In the genomic region with DNA sequence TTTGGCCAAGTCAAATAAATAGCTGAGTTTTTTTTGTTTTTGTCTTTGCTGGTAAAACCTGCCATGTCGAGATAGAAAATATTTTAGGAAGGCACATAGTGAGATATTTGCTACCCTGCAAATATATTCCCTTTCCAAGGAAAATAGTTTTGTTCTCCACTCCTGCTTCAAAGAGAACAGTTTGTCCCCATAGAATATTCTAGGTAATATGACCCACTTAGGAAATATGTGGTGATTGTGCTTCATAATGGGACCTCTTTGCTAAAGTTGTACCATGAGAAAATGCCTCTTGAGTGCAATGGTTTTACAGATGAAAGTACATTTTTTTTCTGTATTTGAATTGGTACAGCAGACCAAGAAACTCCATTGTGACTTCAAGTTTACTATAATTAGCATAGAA, we compare ENCODE assay signal across 36 cellular contexts. TPM values are rescaled to one million over a fixed set of nuclear protein-coding genes. Genes with fewer than 3 reads are reported as not detected.
A peak's percentile ranks its signal among the peaks of the same experiment; 100 is the strongest.
DNase-seq lines count a peak whose midpoint lies in the region; ATAC-seq, FAIRE-seq and TF ChIP-seq lines count a peak whose summit lies in the region.
"Had no signal": no experiment of that assay in that cellular context is flagged by ENCODE, and none has a peak within 500 bp of the region (broad histone marks: within the 10 kb centered on the region; RNA-seq: fewer than 3 reads in every experiment).

No MANE protein-coding gene starts in this region.

- CTCF ChIA-PET in SK-N-SH (lab: Yijun Ruan, JAX), result interaction anchor here (0.8 to 1.0 kb wide), 4 partner anchors 8 to 125 kb away, joined by 3 to 4 read pairs (median 4); no protein-coding TSS in a partner anchor

- no peaks in the 10 kb centered on the region for H3K79me2 ChIP-seq in SK-N-SH (ENCODE audit: insufficient read depth)
- H3K79me2 ChIP-seq: parathyroid adenoma had no signal

- no peak for TF ChIP-seq EP300 in SK-N-SH (IDR thresholded peaks at IDR 0.05; ENCODE audit: borderline replicate concordance in 1 of 2, low read depth in 1 of 2, low read length in 1 of 2)

- POLR2A ChIA-PET in SK-N-SH (lab: Yijun Ruan, JAX), result no interaction called here

- intact Hi-C loops in breast epithelium (cut with DNase I; ENCODE audit: low total_unique reads), result no loop called here

- TF ChIP-seq CTCF in breast epithelium (IDR thresholded peaks at IDR 0.05) (no peak), SK-N-SH (IDR thresholded peaks at IDR 0.05) (no peak)

- H3K36me3 ChIP-seq in breast epithelium, result no peaks in the 10 kb centered on the region
- no peaks in the 10 kb centered on the region for H3K36me3 ChIP-seq in SK-N-SH (replicated peaks in 1 of 2; ENCODE audit: control insufficient read depth in 1 of 2, insufficient read depth in 2 of 2, low read length in 1 of 2)
- H3K36me3 ChIP-seq: MG63, right lobe of liver, SJSA1 had no signal

- ATAC-seq in GM21576 (IDR thresholded peaks at IDR 0.05; ENCODE audit: unreplicated experiment), result no peak
- ATAC-seq: activated CD4-positive, CD25-positive, alpha-beta regulatory T cell treated with anti-CD3 and anti-CD28 coated beads, Interleukin-2, amount 50 U/mL, for 24 hours; activated T-helper 17 cell treated with anti-CD3 and anti-CD28 coated beads, Interleukin-2, amount 50 U/mL, for 72 hours; K562; right lobe of liver had no signal

- no peak overlapping the region for H3K9ac ChIP-seq in SK-N-SH
- H3K9ac ChIP-seq: parathyroid adenoma had no signal

- no peaks in the 10 kb centered on the region for H3K9me2 ChIP-seq in SK-N-SH

- DNase-seq in GM12892 (ENCODE audit: insufficient read length) (no peak), breast epithelium (ENCODE audit: low spot score in 2 of 2) (no peak), substantia nigra (lab: John Stamatoyannopoulos, UW) (no peak), SK-N-DZ (ENCODE audit: low spot score) (no peak), SK-N-SH (no peak)
- no peak for DNase-seq in activated CD4-positive, alpha-beta T cell treated with anti-CD3 and anti-CD28 coated beads, Interleukin-2, amount 50 U/mL, for 4 hours
- DNase-seq: activated CD4-positive, alpha-beta memory T cell treated with anti-CD3 and anti-CD28 coated beads, Interleukin-2, amount 10 ng/mL, durations not matched to agents 7 days and 5 days; activated CD8-positive, alpha-beta memory T cell treated with anti-CD3 and anti-CD28 coated beads, Interleukin-2, amount 50 U/mL, for 48 hours; activated naive CD4-positive, alpha-beta T cell treated with anti-CD3 and anti-CD28 coated beads, Interleukin-2, amount 50 U/mL, for 16 hours; anterior cingulate cortex; C1 segment of cervical spinal cord; Caco-2; central memory CD4-positive, alpha-beta T cell; DMS79; GF-D8; H7; MG63; NCI-H1105 treated with DMSO at 0.1 percent for 48 hours; NCI-H2029; NCI-H2227 treated with DMSO at 0.1 percent for 48 hours; NCI-H748 treated with DMSO at 0.1 percent for 48 hours; right lobe of liver; stimulated activated CD4-positive, alpha-beta T cell treated with anti-CD3 and anti-CD28 coated beads, Interleukin-15, amount 100 ng/mL, for 24 hours; stimulated activated naive CD4-positive, alpha-beta T cell; trophoblast cell had no signal

- H3K27me3 ChIP-seq in breast epithelium (no peaks in the 10 kb centered on the region), layer of hippocampus (ENCODE audit: control insufficient read depth, insufficient read depth, low read length) (no peaks in the 10 kb centered on the region), SK-N-SH (ENCODE audit: insufficient read depth) (no peaks in the 10 kb centered on the region)
- H3K27me3 ChIP-seq: MG63, right lobe of liver, SJSA1 had no signal

- TF ChIP-seq RAD21 in SK-N-SH (IDR thresholded peaks at IDR 0.05; ENCODE audit: low read length), result no peak

- H3K4me3 ChIP-seq in breast epithelium, result no peak overlapping the region
- no peak overlapping the region for H3K4me3 ChIP-seq in SK-N-SH (ENCODE audit: low read depth in 2 of 2, low read length in 1 of 2)
- H3K4me3 ChIP-seq: K562, MG63, right lobe of liver, SJSA1 had no signal

- peaks cover 0 to 2% of the 10 kb centered on the region in 2 donors for H3K4me1 ChIP-seq in breast epithelium
- no peaks in the 10 kb centered on the region; a peak in 1 of 4 replicates for H3K4me1 ChIP-seq in SK-N-SH (ENCODE audit: control insufficient read depth in 1 of 2, insufficient read depth in 2 of 2, low read depth in 1 of 2, low read length in 1 of 2)
- H3K4me1 ChIP-seq: Caco-2 had no signal

- H3K9me3 ChIP-seq in breast epithelium (no peaks in the 10 kb centered on the region), SK-N-SH (no peaks in the 10 kb centered on the region)
- H3K9me3 ChIP-seq: Caco-2, MG63, right lobe of liver, SJSA1 had no signal

- no peak overlapping the region for H2AFZ ChIP-seq in SK-N-SH (ENCODE audit: low read depth)
- H2AFZ ChIP-seq: parathyroid adenoma had no signal

- H4K20me1 ChIP-seq in SK-N-SH (ENCODE audit: insufficient read depth), result no peaks in the 10 kb centered on the region

- H3F3A ChIP-seq in SK-N-SH (replicated peaks; ENCODE audit: insufficient read depth), result no peaks in the 10 kb centered on the region

- FAIRE-seq in GM12892 (lab: Jason Lieb, UNC), result peak; percentile 70
- FAIRE-seq: GM19239, HTR-8/SVneo, K562, keratinocyte, TTC549 had no signal

- no peak overlapping the region for H3K4me2 ChIP-seq in SK-N-SH

- TF ChIP-seq POLR2A in GM12892 (IDR thresholded peaks at IDR 0.05; ENCODE audit: low read depth, low read length) (no peak), breast epithelium (IDR thresholded peaks at IDR 0.05) (no peak)

- H3K27ac ChIP-seq in breast epithelium (peak overlapping the region; percentile 9 to 54), layer of hippocampus (ENCODE audit: low read depth, low read length) (peak overlapping the region; percentile 21), substantia nigra (ENCODE audit: low read depth, low read length, poor library complexity, severe bottlenecking) (peak overlapping the region; percentile 37), SK-N-SH (ENCODE audit: low read depth in 2 of 2, low read length in 1 of 2) (no peak overlapping the region)
- H3K27ac ChIP-seq: parathyroid adenoma, right lobe of liver, SJSA1 had no signal

- WGBS in SK-N-SH (ENCODE audit: low lambda C conversion rate), result 86% methylated on average over 1 of the region's 1 CpG

TF ChIP-seq in SK-N-SH, 30 proteins besides CTCF, POLR2A, EP300 and RAD21:
- TF ChIP-seq, protein P1, sequence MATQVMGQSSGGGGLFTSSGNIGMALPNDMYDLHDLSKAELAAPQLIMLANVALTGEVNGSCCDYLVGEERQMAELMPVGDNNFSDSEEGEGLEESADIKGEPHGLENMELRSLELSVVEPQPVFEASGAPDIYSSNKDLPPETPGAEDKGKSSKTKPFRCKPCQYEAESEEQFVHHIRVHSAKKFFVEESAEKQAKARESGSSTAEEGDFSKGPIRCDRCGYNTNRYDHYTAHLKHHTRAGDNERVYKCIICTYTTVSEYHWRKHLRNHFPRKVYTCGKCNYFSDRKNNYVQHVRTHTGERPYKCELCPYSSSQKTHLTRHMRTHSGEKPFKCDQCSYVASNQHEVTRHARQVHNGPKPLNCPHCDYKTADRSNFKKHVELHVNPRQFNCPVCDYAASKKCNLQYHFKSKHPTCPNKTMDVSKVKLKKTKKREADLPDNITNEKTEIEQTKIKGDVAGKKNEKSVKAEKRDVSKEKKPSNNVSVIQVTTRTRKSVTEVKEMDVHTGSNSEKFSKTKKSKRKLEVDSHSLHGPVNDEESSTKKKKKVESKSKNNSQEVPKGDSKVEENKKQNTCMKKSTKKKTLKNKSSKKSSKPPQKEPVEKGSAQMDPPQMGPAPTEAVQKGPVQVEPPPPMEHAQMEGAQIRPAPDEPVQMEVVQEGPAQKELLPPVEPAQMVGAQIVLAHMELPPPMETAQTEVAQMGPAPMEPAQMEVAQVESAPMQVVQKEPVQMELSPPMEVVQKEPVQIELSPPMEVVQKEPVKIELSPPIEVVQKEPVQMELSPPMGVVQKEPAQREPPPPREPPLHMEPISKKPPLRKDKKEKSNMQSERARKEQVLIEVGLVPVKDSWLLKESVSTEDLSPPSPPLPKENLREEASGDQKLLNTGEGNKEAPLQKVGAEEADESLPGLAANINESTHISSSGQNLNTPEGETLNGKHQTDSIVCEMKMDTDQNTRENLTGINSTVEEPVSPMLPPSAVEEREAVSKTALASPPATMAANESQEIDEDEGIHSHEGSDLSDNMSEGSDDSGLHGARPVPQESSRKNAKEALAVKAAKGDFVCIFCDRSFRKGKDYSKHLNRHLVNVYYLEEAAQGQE (IDR thresholded peaks at IDR 0.05; ENCODE audit: low read depth, low read length), result no peak
- no peak for TF ChIP-seq RCOR1 (IDR thresholded peaks at IDR 0.05; ENCODE audit: low read length)
- no peak for TF ChIP-seq TEAD4 (IDR thresholded peaks at IDR 0.05; ENCODE audit: borderline replicate concordance, insufficient read depth)
- TF ChIP-seq MEF2A (IDR thresholded peaks at IDR 0.05; ENCODE audit: borderline replicate concordance, low read depth), result no peak

RNA-seq across cellular contexts. Expression of a gene that starts 41.6 kb away (rescaled TPM):
- 30.7 TPM for polyA plus RNA-seq in GM12892 (2012; ENCODE audit: missing spikeins)
- total RNA-seq in breast epithelium, result 10 to 100 TPM; 11.5 to 16.0 (median 13.4) TPM
- polyA plus RNA-seq in SK-N-DZ (2014; cell fraction: cytosol; rRNA removed), result 9.5 and 10.3 TPM in 2 replicates
- polyA plus RNA-seq in SK-N-DZ (2014; cell fraction: nucleus; rRNA removed), result 16.1 and 25.1 TPM in 2 replicates
- polyA plus RNA-seq in SK-N-SH (2012; rRNA removed), result 13.3 and 14.2 TPM in 2 replicates
- polyA plus RNA-seq in SK-N-SH (2012; cell fraction: cytosol; rRNA removed), result 15.5 and 22.5 TPM in 2 replicates
- polyA plus RNA-seq in SK-N-SH (2012; cell fraction: nucleus; rRNA removed), result 8.8 and 15.4 TPM in 2 replicates

RNA-seq across cellular contexts. Expression of a gene that starts 55.8 kb away (rescaled TPM):
- polyA plus RNA-seq in GM12892 (2012; ENCODE audit: missing spikeins), result 16.5 TPM
- 100 to 1,000 TPM in 1 of 3 donors, 10 to 100 TPM in 2; 75.4 to 137 (median 79.5) TPM for total RNA-seq in breast epithelium
- 29.5 and 30.7 TPM in 2 replicates for polyA plus RNA-seq in SK-N-DZ (2014; cell fraction: cytosol; rRNA removed)
- 18.9 and 23.2 TPM in 2 replicates for polyA plus RNA-seq in SK-N-DZ (2014; cell fraction: nucleus; rRNA removed)
- polyA plus RNA-seq in SK-N-SH (2012; rRNA removed), result 13.8 and 17.8 TPM in 2 replicates
- 16.4 and 18.0 TPM in 2 replicates for polyA plus RNA-seq in SK-N-SH (2012; cell fraction: cytosol; rRNA removed)
- polyA plus RNA-seq in SK-N-SH (2012; cell fraction: nucleus; rRNA removed), result 12.8 and 28.2 TPM in 2 replicates

Comparison
In these comparisons a context has a peak if more than half of its experiments do, and no peak if none do; other contexts are left out.
1. H3K27ac ChIP-seq: peak in breast epithelium (2 of 2), layer of hippocampus (single experiment) and substantia nigra (single experiment); none in SK-N-SH (0 of 2).